ENCODE assay signal across 22 cellular contexts in the genomic region with DNA sequence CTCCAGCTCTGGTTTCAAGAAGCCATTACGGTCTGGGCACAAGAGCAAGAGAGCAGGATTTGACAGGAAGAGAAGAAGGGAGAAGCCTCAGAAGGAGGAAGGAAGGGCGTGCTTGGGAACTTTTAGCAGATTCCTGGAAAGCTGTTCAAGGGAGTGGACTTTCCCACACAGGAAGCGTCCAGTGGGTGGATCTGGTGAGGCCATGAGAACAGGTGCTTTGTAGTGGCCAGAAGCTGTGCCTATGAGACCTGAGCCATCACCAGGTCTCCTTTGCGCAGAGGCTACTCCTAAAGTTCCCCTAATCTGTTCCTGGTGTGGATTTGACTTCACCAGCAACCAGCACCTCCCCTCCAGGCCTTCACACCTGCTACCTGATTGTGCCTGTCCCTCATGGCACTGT.
DNase-seq lines count a peak whose midpoint lies in the region; ATAC-seq and TF ChIP-seq lines count a peak whose summit lies in the region.
"Had no signal": no experiment of that assay in that cellular context is flagged by ENCODE, and none has a peak within 500 bp of the region (broad histone marks: within the 10 kb centered on the region; RNA-seq: fewer than 3 reads in every experiment).

No MANE protein-coding gene starts in this region.

- no peak for TF ChIP-seq CTCF in activated CD8-positive, alpha-beta T cell treated with anti-CD3 and anti-CD28 coated beads for 36 hours (IDR thresholded peaks at IDR 0.05)
- TF ChIP-seq CTCF in mucosa of descending colon (IDR thresholded peaks at IDR 0.05): no peak

- H3K9me3 ChIP-seq in mucosa of descending colon: no peaks in the 10 kb centered on the region
- H3K9me3 ChIP-seq: pancreas, right lobe of liver had no signal

- H3K36me3 ChIP-seq in mucosa of descending colon (ENCODE audit: low read depth): no peaks in the 10 kb centered on the region
- H3K36me3 ChIP-seq: pancreas, right lobe of liver had no signal

- ATAC-seq in activated CD8-positive, alpha-beta memory T cell treated with anti-CD3 and anti-CD28 coated beads, Interleukin-2, amount 10 ng/mL, durations not matched to agents 7 days and 5 days: no peak
- ATAC-seq in GM19438 (IDR thresholded peaks at IDR 0.05; ENCODE audit: low read depth, unreplicated experiment) (peak; percentile 1), mucosa of descending colon (peak; percentile 51), GM18907 (IDR thresholded peaks at IDR 0.05; ENCODE audit: unreplicated experiment) (no peak)
- ATAC-seq in activated CD8-positive, alpha-beta T cell treated with anti-CD3 and anti-CD28 coated beads for 36 hours: no peak
- ATAC-seq: right lobe of liver, WTC11 had no signal

- H3K4me1 Mint-ChIP-seq in activated CD8-positive, alpha-beta memory T cell treated with anti-CD3 and anti-CD28 coated beads, Interleukin-2, amount 10 ng/mL, durations not matched to agents 7 days and 5 days: peaks cover 66% of the 10 kb centered on the region
- H3K4me1 Mint-ChIP-seq in activated CD8-positive, alpha-beta T cell treated with anti-CD3 and anti-CD28 coated beads for 36 hours (ENCODE audit: low read depth): peaks cover 65% of the 10 kb centered on the region

- H3K27ac Mint-ChIP-seq in activated CD8-positive, alpha-beta memory T cell treated with anti-CD3 and anti-CD28 coated beads, Interleukin-2, amount 10 ng/mL, durations not matched to agents 7 days and 5 days: peak overlapping the region; percentile 97
- peak overlapping the region; percentile 95 for H3K27ac Mint-ChIP-seq in activated CD8-positive, alpha-beta T cell treated with anti-CD3 and anti-CD28 coated beads for 36 hours
- H3K27ac Mint-ChIP-seq: WTC11 had no signal

- CTCF ChIA-PET in activated CD8-positive, alpha-beta memory T cell treated with anti-CD3 and anti-CD28 coated beads, Interleukin-2, amount 10 ng/mL, durations not matched to agents 7 days and 5 days (lab: Charles Lee): interaction anchor here (0.9 to 2.0 kb wide), 5 partner anchors 14 to 201 kb away, joined by 3 to 5 read pairs (median 3); no protein-coding TSS in a partner anchor
- CTCF ChIA-PET in activated CD8-positive, alpha-beta T cell treated with anti-CD3 and anti-CD28 coated beads for 36 hours (lab: Charles Lee): interaction anchor here (1.0 to 1.6 kb wide), 3 partner anchors 13 to 221 kb away, joined by 3 to 6 read pairs (median 4); no protein-coding TSS in a partner anchor

- peaks cover 34% of the 10 kb centered on the region for H3K36me3 Mint-ChIP-seq in activated CD8-positive, alpha-beta memory T cell treated with anti-CD3 and anti-CD28 coated beads, Interleukin-2, amount 10 ng/mL, durations not matched to agents 7 days and 5 days
- H3K36me3 Mint-ChIP-seq in activated CD8-positive, alpha-beta T cell treated with anti-CD3 and anti-CD28 coated beads for 36 hours (ENCODE audit: low read depth): peaks cover 30% of the 10 kb centered on the region
- H3K36me3 Mint-ChIP-seq: WTC11 had no signal

- H3K4me1 ChIP-seq in mucosa of descending colon (ENCODE audit: low read depth): no peaks in the 10 kb centered on the region
- H3K4me1 ChIP-seq: pancreas had no signal

- H3K4me3 Mint-ChIP-seq in activated CD8-positive, alpha-beta memory T cell treated with anti-CD3 and anti-CD28 coated beads, Interleukin-2, amount 10 ng/mL, durations not matched to agents 7 days and 5 days: peak overlapping the region; percentile 69
- peak overlapping the region; percentile 59 for H3K4me3 Mint-ChIP-seq in activated CD8-positive, alpha-beta T cell treated with anti-CD3 and anti-CD28 coated beads for 36 hours
- H3K4me3 Mint-ChIP-seq: WTC11 had no signal

- POLR2A ChIA-PET in activated CD8-positive, alpha-beta T cell treated with anti-CD3 and anti-CD28 coated beads for 36 hours (lab: Charles Lee): interaction anchor here (0.7 to 3.5 kb wide), 8 partner anchors 10 to 161 kb away, joined by 3 to 14 read pairs (median 4); no protein-coding TSS in a partner anchor

- no peak for DNase-seq in activated CD8-positive, alpha-beta memory T cell treated with anti-CD3 and anti-CD28 coated beads, Interleukin-2, amount 10 ng/mL, durations not matched to agents 7 days and 5 days
- DNase-seq in activated CD8-positive, alpha-beta memory T cell treated with anti-CD3 and anti-CD28 coated beads, Interleukin-2, amount 50 U/mL, for 4 hours: no peak
- DNase-seq in activated CD8-positive, alpha-beta T cell treated with anti-CD3 and anti-CD28 coated beads for 36 hours: no peak
- DNase-seq in mucosa of descending colon: no peak
- no peak for DNase-seq in ureter (ENCODE audit: low spot score)
- no peak for DNase-seq in NOMO-1 treated with dmso at 0.1 percent for 144 hours (lab: John Stamatoyannopoulos, UW; ENCODE audit: unreplicated experiment)
- DNase-seq: dermis blood vessel endothelial cell, DMS79, foreskin melanocyte, GM23248, hippocampal formation, kidney, NCI-H1436, NCI-H2171, NCI-H69, OCI-M1, right lobe of liver, SHP77 had no signal

- H3K27me3 Mint-ChIP-seq in activated CD8-positive, alpha-beta memory T cell treated with anti-CD3 and anti-CD28 coated beads, Interleukin-2, amount 10 ng/mL, durations not matched to agents 7 days and 5 days: no peaks in the 10 kb centered on the region
- H3K27me3 Mint-ChIP-seq in activated CD8-positive, alpha-beta T cell treated with anti-CD3 and anti-CD28 coated beads for 36 hours: no peaks in the 10 kb centered on the region

- peaks cover under 1% of the 10 kb centered on the region for H3K9me3 Mint-ChIP-seq in activated CD8-positive, alpha-beta memory T cell treated with anti-CD3 and anti-CD28 coated beads, Interleukin-2, amount 10 ng/mL, durations not matched to agents 7 days and 5 days (ENCODE audit: low read depth)
- H3K9me3 Mint-ChIP-seq in activated CD8-positive, alpha-beta T cell treated with anti-CD3 and anti-CD28 coated beads for 36 hours: peaks cover under 1% of the 10 kb centered on the region
- H3K9me3 Mint-ChIP-seq: WTC11 had no signal

- H3K4me3 ChIP-seq in mucosa of descending colon: no peak overlapping the region
- H3K4me3 ChIP-seq: GM23248, pancreas, right lobe of liver had no signal

- intact Hi-C loops in activated CD8-positive, alpha-beta T cell treated with anti-CD3 and anti-CD28 coated beads for 36 hours (cut with micrococcal nuclease): no loop called here
- intact Hi-C loops in mucosa of descending colon (cut with DNase I, micrococcal nuclease): no loop called here

Comparison
In these comparisons a context has a peak if more than half of its experiments do, and no peak if none do; other contexts are left out.
1. ATAC-seq: peak in GM19438 (single experiment) and mucosa of descending colon (single experiment); none in activated CD8-positive, alpha-beta memory T cell treated with anti-CD3 and anti-CD28 coated beads, Interleukin-2, amount 10 ng/mL, durations not matched to agents 7 days and 5 days (single experiment), activated CD8-positive, alpha-beta T cell treated with anti-CD3 and anti-CD28 coated beads for 36 hours (single experiment) and GM18907 (single experiment).